Comparison of ENCODE assay signal across 16 cellular contexts in genomic region chr5:60243713-60244112, GRCh38.
DNase-seq lines count a peak whose midpoint lies in the region; ATAC-seq, FAIRE-seq and TF ChIP-seq lines count a peak whose summit lies in the region.
"Had no signal": no experiment of that assay in that cellular context is flagged by ENCODE, and none has a peak within 500 bp of the region (broad histone marks: within the 10 kb centered on the region; RNA-seq: fewer than 3 reads in every experiment).

No MANE protein-coding gene starts in this region.

- H3K36me3 ChIP-seq in BE2C = no peaks in the 10 kb centered on the region

- FAIRE-seq in GM12892 (lab: Jason Lieb, UNC) (peak; percentile 69), colon (lab: Jason Lieb, UNC) (peak; percentile 51)
- FAIRE-seq: G401.6, H54 had no signal

- TF ChIP-seq CTCF in NB4 (IDR thresholded peaks at IDR 0.05; ENCODE audit: low read depth, low read length) (no peak), lower leg skin (IDR thresholded peaks at IDR 0.05) (no peak), BE2C (IDR thresholded peaks at IDR 0.05; ENCODE audit: low read depth, low read length) (no peak)

- no peaks in the 10 kb centered on the region for H3K9me3 ChIP-seq in BE2C

- H3K4me3 ChIP-seq in NB4 (ENCODE audit: low read depth, low read length) (peak overlapping the region; percentile 30), lower leg skin (ENCODE audit: low read depth, poor library complexity, severe bottlenecking) (no peak overlapping the region), BE2C (ENCODE audit: low read depth, low read length) (no peak overlapping the region)
- H3K4me3 ChIP-seq: GM23338 had no signal

- no peak for DNase-seq in GM12892 (ENCODE audit: insufficient read length)
- DNase-seq in NB4 (ENCODE audit: low read depth) = peak; percentile 57
- DNase-seq in lower leg skin (ENCODE audit: low spot score in 2 of 2) = no peak
- DNase-seq in BE2C = no peak
- DNase-seq: C1 segment of cervical spinal cord; CD4-positive, CD25-positive, alpha-beta regulatory T cell; CD8-positive, alpha-beta memory T cell; COR-L47; DMS 273 treated with DMSO at 0.1 percent for 48 hours; HCEC 1CT had no signal

- intact Hi-C loops in lower leg skin (cut with DNase I; ENCODE audit: low total_unique reads) = no loop called here

- TF ChIP-seq POLR2A in GM12892 (IDR thresholded peaks at IDR 0.05; ENCODE audit: low read depth, low read length) (no peak), NB4 (IDR thresholded peaks at IDR 0.05; ENCODE audit: extremely low read depth, insufficient read length) (no peak), lower leg skin (IDR thresholded peaks at IDR 0.05) (no peak)

- WGBS in lower leg skin, 2 donors = 67 to 69% methylated on average over 1 of the region's 1 CpG

- no peaks in the 10 kb centered on the region for H3K4me1 ChIP-seq in BE2C

- peak; percentile 75 for ATAC-seq in HG02852 (IDR thresholded peaks at IDR 0.05; ENCODE audit: unreplicated experiment)
- no peak for ATAC-seq in GM21786 (IDR thresholded peaks at IDR 0.05; ENCODE audit: unreplicated experiment)
- ATAC-seq: GM23338 had no signal

- H3K27me3 ChIP-seq in BE2C = no peaks in the 10 kb centered on the region
